11 cellular contexts compared by ENCODE assay signal in the genomic region with DNA sequence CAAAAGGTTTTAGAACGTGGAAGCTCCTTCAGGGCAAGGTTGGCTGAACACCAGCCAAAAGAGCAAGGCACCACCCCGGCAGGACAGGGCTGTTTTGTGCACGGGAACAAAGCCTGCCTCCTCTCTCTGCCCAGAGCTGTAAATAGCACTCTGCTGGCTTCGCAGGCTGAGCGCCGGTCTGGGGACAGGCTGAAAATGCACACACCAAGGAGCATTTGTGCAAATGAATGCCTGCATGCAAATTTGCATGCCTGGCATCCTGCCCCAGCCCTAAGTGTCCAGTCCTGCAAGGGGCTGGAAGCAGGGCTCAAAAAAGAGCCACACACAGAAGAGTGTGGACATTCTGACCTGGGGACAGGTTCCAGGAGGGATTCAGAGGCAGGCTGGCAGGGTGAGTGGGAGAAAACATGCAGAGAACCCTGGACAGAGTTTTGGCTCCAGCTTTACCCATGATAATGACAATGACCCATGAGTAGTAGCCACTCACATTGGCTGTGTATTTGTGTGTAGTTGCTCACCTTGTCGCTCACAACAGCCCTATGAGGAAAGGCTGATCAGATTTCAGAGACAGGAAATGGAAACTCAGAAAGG. TPM values are rescaled to one million over a fixed set of nuclear protein-coding genes. Genes with fewer than 3 reads are reported as not detected.
A peak's percentile ranks its signal among the peaks of the same experiment; 100 is the strongest.
DNase-seq lines count a peak whose midpoint lies in the region; TF ChIP-seq lines count a peak whose summit lies in the region.
"Had no signal": no experiment of that assay in that cellular context is flagged by ENCODE, and none has a peak within 500 bp of the region (broad histone marks: within the 10 kb centered on the region; RNA-seq: fewer than 3 reads in every experiment).

No MANE protein-coding gene starts in this region.

- 11 to 19% methylated on average over 5 to 7 of the region's 7 CpGs for WGBS in lower leg skin, 2 donors

- no peak overlapping the region for H3K4me3 ChIP-seq in lower leg skin (ENCODE audit: low read depth, poor library complexity, severe bottlenecking)

- no peaks in the 10 kb centered on the region for H3K4me1 Mint-ChIP-seq in endothelial cell (ENCODE audit: unreplicated experiment)

- no peak for TF ChIP-seq POLR2A in lower leg skin (IDR thresholded peaks at IDR 0.05)

- TF ChIP-seq CTCF in lower leg skin (IDR thresholded peaks at IDR 0.05) (no peak), endothelial cell (IDR thresholded peaks at IDR 0.05; ENCODE audit: unreplicated experiment) (no peak)

- H3K4me3 Mint-ChIP-seq in endothelial cell (ENCODE audit: unreplicated experiment): no peak overlapping the region
- H3K4me3 Mint-ChIP-seq: activated B cell treated with CpG ODN at 0.5 μM for 24 hours had no signal

- peaks cover 7% of the 10 kb centered on the region for H3K9me3 Mint-ChIP-seq in endothelial cell (ENCODE audit: unreplicated experiment)

- H3K27ac ChIP-seq in cingulate gyrus (ENCODE audit: low read depth, low read length) (peak overlapping the region; percentile 58), substantia nigra (ENCODE audit: low read depth, low read length, poor library complexity, severe bottlenecking) (no peak overlapping the region)

- H3K36me3 Mint-ChIP-seq in endothelial cell (ENCODE audit: low read depth, unreplicated experiment): peaks cover 13% of the 10 kb centered on the region

- intact Hi-C loops in lower leg skin (cut with DNase I; ENCODE audit: low total_unique reads): no loop called here

- no peak overlapping the region for H3K27ac Mint-ChIP-seq in endothelial cell (ENCODE audit: unreplicated experiment)
- H3K27ac Mint-ChIP-seq: activated B cell treated with CpG ODN at 0.5 μM for 24 hours had no signal

- H3K27me3 Mint-ChIP-seq in endothelial cell (ENCODE audit: unreplicated experiment): peaks cover 5% of the 10 kb centered on the region
- H3K27me3 Mint-ChIP-seq: activated B cell treated with CpG ODN at 0.5 μM for 24 hours had no signal

- DNase-seq in NCI-H748 (lab: John Stamatoyannopoulos, UW; ENCODE audit: unreplicated experiment) (peak; percentile 5), NCI-H748 treated with DMSO at 0.1 percent for 48 hours (lab: John Stamatoyannopoulos, UW) (no peak), left kidney (ENCODE audit: low read depth, low spot score) (peak; percentile 78), substantia nigra (lab: John Stamatoyannopoulos, UW) (peak in 40 of 49 donors; percentile 3 to 78 (median 32)), lower leg skin (ENCODE audit: low spot score in 2 of 2) (no peak), endothelial cell (ENCODE audit: low spot score) (no peak), mesenteric fat pad (ENCODE audit: low spot score) (no peak)
- DNase-seq: activated B cell treated with CpG ODN at 0.5 μM for 24 hours; activated effector memory CD4-positive, alpha-beta T cell treated with Interleukin-2 at 50 U/mL for 16 hours; dermis blood vessel endothelial cell had no signal

RNA-seq across cellular contexts. Expression of a gene that starts 11.7 kb away (rescaled TPM):
- total RNA-seq in lower leg skin (1 to 10 TPM; 1.5 to 5.1 (median 2.6) TPM), endothelial cell (ENCODE audit: unreplicated experiment) (1.6 TPM), mesenteric fat pad (4.4 TPM)

Comparison
In these comparisons a context has a peak if more than half of its experiments do, and no peak if none do; other contexts are left out.
1. DNase-seq: peak in NCI-H748 (single experiment), left kidney (single experiment) and substantia nigra (40 of 49); none in NCI-H748 treated with DMSO at 0.1 percent for 48 hours (single experiment), lower leg skin (0 of 2), endothelial cell (single experiment) and mesenteric fat pad (single experiment).